In the genomic region with DNA sequence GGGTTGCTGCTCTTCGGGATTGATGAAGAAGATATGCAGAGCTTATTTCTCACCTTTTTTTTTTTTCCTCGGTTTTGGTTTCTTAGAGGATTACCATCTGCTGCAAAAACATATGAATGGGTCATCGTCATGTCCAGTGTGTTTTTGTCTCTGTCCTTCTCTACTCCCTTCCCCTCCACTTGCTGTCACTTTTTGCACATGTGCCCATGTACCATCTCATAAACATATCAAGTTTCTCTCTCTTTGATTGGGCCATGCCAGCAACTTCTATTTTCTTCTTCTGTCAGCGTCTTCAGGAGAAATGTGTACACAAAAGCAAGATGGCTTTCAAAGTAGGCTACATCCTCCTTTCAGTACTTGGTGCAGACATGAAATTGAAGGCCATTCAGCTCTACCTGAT, we compare ENCODE assay signal across 18 cellular contexts. TPM values are rescaled to one million over a fixed set of nuclear protein-coding genes. Genes with fewer than 3 reads are reported as not detected.
A peak's percentile ranks its signal among the peaks of the same experiment; 100 is the strongest.
DNase-seq lines count a peak whose midpoint lies in the region; ATAC-seq and TF ChIP-seq lines count a peak whose summit lies in the region.
"Had no signal": no experiment of that assay in that cellular context is flagged by ENCODE, and none has a peak within 500 bp of the region (broad histone marks: within the 10 kb centered on the region; RNA-seq: fewer than 3 reads in every experiment).

No MANE protein-coding gene starts in this region.

- H3K4me1 ChIP-seq in left ventricle myocardium inferior (peaks cover 75% of the 10 kb centered on the region), foreskin keratinocyte (peaks cover 53% of the 10 kb centered on the region), parathyroid adenoma (peaks cover 23% of the 10 kb centered on the region), vagina (peaks cover 34% of the 10 kb centered on the region), right lobe of liver (peaks cover 0 to 15% (median 3%) of the 10 kb centered on the region in 4 donors)

- no peak for DNase-seq in left ventricle myocardium inferior
- DNase-seq in cardiac septum (ENCODE audit: low spot score), result no peak
- DNase-seq in foreskin keratinocyte, result no peak
- DNase-seq in vagina (ENCODE audit: extremely low spot score in 2 of 2), result no peak
- DNase-seq in right lobe of liver, result no peak
- DNase-seq in SIG-M5 (lab: John Stamatoyannopoulos, UW), result no peak
- DNase-seq: activated CD4-positive, alpha-beta T cell treated with anti-CD3 and anti-CD28 coated beads, Interleukin-2, amount 50 U/mL, for 4 hours; activated naive CD8-positive, alpha-beta T cell treated with anti-CD3 and anti-CD28 coated beads, Interleukin-2, amount 50 U/mL, for 24 hours; activated T-cell treated with anti-CD3 and anti-CD28 coated beads, Interleukin-2, amount 50 U/mL, for 48 hours; left lung; NCI-H1105; spleen; stimulated activated naive CD8-positive, alpha-beta T cell treated with anti-CD3 and anti-CD28 coated beads, Interleukin-15, Interleukin-2, amounts not matched to agents 100 U/mL and 50 U/mL, for 24 hours had no signal

- H3K4me3 ChIP-seq in left ventricle myocardium inferior, result peak overlapping the region; percentile 50
- no peak overlapping the region for H3K4me3 ChIP-seq in parathyroid adenoma (ENCODE audit: low read depth, low read length)
- H3K4me3 ChIP-seq in vagina, result no peak overlapping the region
- no peak overlapping the region for H3K4me3 ChIP-seq in right lobe of liver
- H3K4me3 ChIP-seq: HAP-1, K562, left lung, spleen had no signal

- ATAC-seq in foreskin keratinocyte, result no peak
- ATAC-seq in right lobe of liver, result no peak
- ATAC-seq in GM18909 (IDR thresholded peaks at IDR 0.05; ENCODE audit: poor library complexity, unreplicated experiment), result no peak
- ATAC-seq: activated naive CD8-positive, alpha-beta T cell treated with anti-CD3 and anti-CD28 coated beads, Interleukin-2, amount 50 U/mL, for 24 hours; K562; stimulated activated naive CD8-positive, alpha-beta T cell treated with anti-CD3 and anti-CD28 coated beads, Interleukin-15, Interleukin-2, amounts not matched to agents 100 U/mL and 50 U/mL, for 24 hours had no signal

- no peak overlapping the region for H3K9ac ChIP-seq in parathyroid adenoma

- intact Hi-C loops in left ventricle myocardium inferior (cut with micrococcal nuclease), result no loop called here
- intact Hi-C loops in cardiac septum (cut with DNase I), result loop anchor here (2.0 to 5.0 kb wide), 2 partner anchors 43 kb away; no protein-coding TSS in a partner anchor
- intact Hi-C loops in vagina (cut with DNase I), result no loop called here
- intact Hi-C loops in right lobe of liver (cut with DNase I), result no loop called here

- H3K27ac ChIP-seq in left ventricle myocardium inferior (replicated peaks) (peak overlapping the region; percentile 94), foreskin keratinocyte (peak overlapping the region; percentile 75), parathyroid adenoma (peak overlapping the region; percentile 96), vagina (peak overlapping the region; percentile 49), right lobe of liver (no peak overlapping the region)
- H3K27ac ChIP-seq: neutrophil had no signal

- H2AFZ ChIP-seq in parathyroid adenoma, result peak overlapping the region; percentile 7

- H3K4me2 ChIP-seq in parathyroid adenoma (ENCODE audit: low read length), result peak overlapping the region; percentile 71

- H3K79me2 ChIP-seq in parathyroid adenoma, result no peaks in the 10 kb centered on the region

- 93% methylated on average over 4 of the region's 4 CpGs for WGBS in right lobe of liver (ENCODE audit: insufficient coverage, low coverage, low lambda C conversion rate, missing lambda C conversion rate)

- no peaks in the 10 kb centered on the region for H3K27me3 ChIP-seq in left ventricle myocardium inferior (ENCODE audit: low read depth)
- H3K27me3 ChIP-seq in foreskin keratinocyte, result no peaks in the 10 kb centered on the region
- no peaks in the 10 kb centered on the region for H3K27me3 ChIP-seq in parathyroid adenoma (ENCODE audit: control insufficient read depth, insufficient read depth, low read length)
- H3K27me3 ChIP-seq in vagina, result no peaks in the 10 kb centered on the region
- H3K27me3 ChIP-seq in right lobe of liver, result no peaks in the 10 kb centered on the region
- H3K27me3 ChIP-seq: left lung, neutrophil, spleen had no signal

- H3K9me3 ChIP-seq in left ventricle myocardium inferior (replicated peaks), result no peaks in the 10 kb centered on the region
- H3K9me3 ChIP-seq in parathyroid adenoma (ENCODE audit: control insufficient read depth, low read length), result no peaks in the 10 kb centered on the region
- H3K9me3 ChIP-seq in vagina, result no peaks in the 10 kb centered on the region
- no peaks in the 10 kb centered on the region for H3K9me3 ChIP-seq in right lobe of liver
- H3K9me3 ChIP-seq: HAP-1, left lung, neutrophil, spleen had no signal

- TF ChIP-seq CTCF in left ventricle myocardium inferior (IDR thresholded peaks at IDR 0.05; ENCODE audit: borderline replicate concordance) (no peak), foreskin keratinocyte (conservative IDR thresholded peaks at IDR 0.05) (no peak), parathyroid adenoma (IDR thresholded peaks at IDR 0.05) (no peak), vagina (IDR thresholded peaks at IDR 0.05) (no peak), right lobe of liver (IDR thresholded peaks at IDR 0.05) (no peak)

- H3K36me3 ChIP-seq in left ventricle myocardium inferior, result peaks cover 19% of the 10 kb centered on the region
- H3K36me3 ChIP-seq in parathyroid adenoma (ENCODE audit: control insufficient read depth, insufficient read depth, low read length), result no peaks in the 10 kb centered on the region
- H3K36me3 ChIP-seq in vagina, result peaks cover 0 to 11% of the 10 kb centered on the region in 2 donors
- no peaks in the 10 kb centered on the region for H3K36me3 ChIP-seq in right lobe of liver
- H3K36me3 ChIP-seq: neutrophil had no signal

- TF ChIP-seq POLR2A in vagina (IDR thresholded peaks at IDR 0.05), result no peak
- TF ChIP-seq POLR2A in right lobe of liver (IDR thresholded peaks at IDR 0.05), result no peak

RNA-seq across cellular contexts. Expression of gene ZNF462, which starts 57.1 kb away (rescaled TPM):
- total RNA-seq in left ventricle myocardium inferior, result 29.2 TPM
- 38.8 TPM for total RNA-seq in cardiac septum
- 19.6 and 22.4 TPM in 2 replicates for total RNA-seq in foreskin keratinocyte
- polyA plus RNA-seq in foreskin keratinocyte, result 1.6 and 1.7 TPM in 2 replicates
- total RNA-seq in vagina, result 28.5 TPM
- 1 to 10 TPM in 5 of 6 experiments, under 1 TPM in 1; 0.93 to 4.0 (median 2.9) TPM for total RNA-seq in right lobe of liver
- polyA plus RNA-seq: K562 had no signal

Comparison
In these comparisons a context has a peak if more than half of its experiments do, and no peak if none do; other contexts are left out.
1. H3K27ac ChIP-seq: peak in left ventricle myocardium inferior (single experiment), foreskin keratinocyte (single experiment), parathyroid adenoma (single experiment) and vagina (single experiment); none in right lobe of liver (0 of 3).